6 cellular contexts compared by ENCODE assay signal in the genomic region with DNA sequence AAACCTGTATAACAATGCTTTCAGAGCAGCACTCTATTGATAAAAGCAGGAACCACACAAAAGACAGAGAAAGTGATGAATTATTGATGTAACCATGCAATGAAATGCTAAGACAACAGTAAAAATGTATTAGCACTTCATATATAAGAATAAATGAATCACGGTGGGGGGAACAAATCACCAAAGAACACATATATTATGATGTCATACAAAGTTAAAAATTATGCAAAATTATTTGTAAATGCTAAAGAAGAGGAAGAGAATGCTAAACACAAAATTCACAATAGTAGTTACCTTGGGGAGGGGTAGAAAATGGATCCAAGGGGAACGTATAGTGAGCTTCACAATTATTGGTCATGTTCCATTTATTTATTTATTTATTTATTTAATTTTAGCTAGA.
"Had no signal": no experiment of that assay in that cellular context is flagged by ENCODE, and none has a peak within 500 bp of the region (broad histone marks: within the 10 kb centered on the region; RNA-seq: fewer than 3 reads in every experiment).

No MANE protein-coding gene starts in this region.

- DNase-seq: H7, KG1 had no signal

- ATAC-seq: GM23338, HCT116 had no signal

- H3K27ac ChIP-seq: HL-60 had no signal

- H2AFZ ChIP-seq: GM23338 had no signal

- H3K4me3 ChIP-seq: GM23338, HAP-1 had no signal

- H3K4me2 ChIP-seq: GM23338 had no signal

- H3K9me3 ChIP-seq: HAP-1 had no signal
